ENCODE assay signal across 16 cellular contexts in the genomic region with DNA sequence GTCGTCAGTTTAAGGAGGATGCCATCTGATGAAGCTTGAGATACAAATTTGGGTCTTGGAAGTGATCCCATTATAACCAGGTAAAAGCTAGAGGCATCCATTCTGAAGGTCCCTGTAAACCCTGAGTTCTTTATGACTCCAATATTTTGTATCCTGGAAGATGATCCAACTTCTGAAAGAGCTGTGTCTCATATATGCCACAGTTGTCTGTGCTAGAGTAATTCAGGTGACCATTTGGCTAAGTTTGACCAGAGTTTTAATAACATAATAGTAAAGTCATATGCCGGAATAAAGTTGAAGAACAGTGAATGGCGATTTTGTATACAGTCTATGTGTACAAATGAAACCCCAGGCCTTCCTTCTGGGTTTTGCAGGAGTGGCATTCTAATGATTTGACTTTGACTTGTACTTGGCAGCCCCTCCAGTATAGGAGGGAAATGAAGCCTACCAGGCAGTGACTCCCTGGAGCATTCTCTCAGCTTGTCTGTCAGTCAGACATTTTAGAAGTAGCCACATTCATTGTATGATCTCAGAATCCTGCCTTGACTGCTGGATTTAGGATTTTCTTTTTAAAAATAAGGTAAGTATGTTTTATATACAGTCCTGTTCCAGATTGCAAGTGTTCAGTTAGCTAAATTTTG. TPM values are rescaled to one million over a fixed set of nuclear protein-coding genes. Genes with fewer than 3 reads are reported as not detected.
DNase-seq lines count a peak whose midpoint lies in the region; ATAC-seq and TF ChIP-seq lines count a peak whose summit lies in the region.
"Had no signal": no experiment of that assay in that cellular context is flagged by ENCODE, and none has a peak within 500 bp of the region (broad histone marks: within the 10 kb centered on the region; RNA-seq: fewer than 3 reads in every experiment).

No MANE protein-coding gene starts in this region.

- H3K4me1 ChIP-seq in Karpas-422 (ENCODE audit: low read length) (no peaks in the 10 kb centered on the region), gastroesophageal sphincter (peaks cover 0 to 34% (median 0%) of the 10 kb centered on the region in 3 donors), left ventricle myocardium inferior (peaks cover 36% of the 10 kb centered on the region), gastrocnemius medialis (peaks cover 44 to 45% of the 10 kb centered on the region in 2 donors)
- H3K4me1 ChIP-seq: A549 had no signal

- TF ChIP-seq EP300 in gastroesophageal sphincter (IDR thresholded peaks at IDR 0.05) = no peak

- H3K9me3 ChIP-seq in Karpas-422 (ENCODE audit: low read length) = no peaks in the 10 kb centered on the region
- H3K9me3 ChIP-seq in gastroesophageal sphincter = no peaks in the 10 kb centered on the region
- peaks cover 10% of the 10 kb centered on the region for H3K9me3 ChIP-seq in left ventricle myocardium inferior (replicated peaks)
- H3K9me3 ChIP-seq in gastrocnemius medialis = no peaks in the 10 kb centered on the region
- H3K9me3 ChIP-seq: A549 had no signal

- H3K4me2 ChIP-seq in Karpas-422 (ENCODE audit: low read depth, low read length, poor library complexity, severe bottlenecking) = no peak overlapping the region
- H3K4me2 ChIP-seq: A549 had no signal

- no peak overlapping the region for H3K9ac ChIP-seq in Karpas-422 (ENCODE audit: low read length)
- H3K9ac ChIP-seq: GM23248 had no signal

- TF ChIP-seq POLR2A in gastroesophageal sphincter (IDR thresholded peaks at IDR 0.05) (no peak), gastrocnemius medialis (IDR thresholded peaks at IDR 0.05) (no peak)

- in situ Hi-C loops in gastrocnemius medialis (cut with MboI; ENCODE audit: low sequenced_read_pairs in 4 of 4) = no loop called here

- intact Hi-C loops in left ventricle myocardium inferior (cut with micrococcal nuclease) (no loop called here), gastrocnemius medialis (cut with DNase I; ENCODE audit: low total_unique reads) (no loop called here)

- H3K27me3 ChIP-seq in Karpas-422 (ENCODE audit: low read length) (no peaks in the 10 kb centered on the region), gastroesophageal sphincter (no peaks in the 10 kb centered on the region), left ventricle myocardium inferior (ENCODE audit: low read depth) (no peaks in the 10 kb centered on the region), gastrocnemius medialis (no peaks in the 10 kb centered on the region)

- TF ChIP-seq CTCF in gastroesophageal sphincter (IDR thresholded peaks at IDR 0.05) = no peak
- TF ChIP-seq CTCF in left ventricle myocardium inferior (IDR thresholded peaks at IDR 0.05; ENCODE audit: borderline replicate concordance) = no peak
- no peak for TF ChIP-seq CTCF in gastrocnemius medialis (IDR thresholded peaks at IDR 0.05 in 4 of 5, conservative IDR thresholded peaks at IDR 0.05 in 1 of 5)

- H4K20me1 ChIP-seq in Karpas-422 (ENCODE audit: insufficient read depth, low read depth, low read length) = no peaks in the 10 kb centered on the region

- no peak for ATAC-seq in gastroesophageal sphincter
- peak; percentile 52 to 76 for ATAC-seq in gastrocnemius medialis
- ATAC-seq in GM18907 (IDR thresholded peaks at IDR 0.05; ENCODE audit: unreplicated experiment) = no peak
- ATAC-seq: A549; CD8-positive, alpha-beta T cell had no signal

- H3K4me3 ChIP-seq in Karpas-422 (ENCODE audit: low read length) (no peak overlapping the region), gastroesophageal sphincter (no peak overlapping the region), left ventricle myocardium inferior (no peak overlapping the region), gastrocnemius medialis (no peak overlapping the region)
- H3K4me3 ChIP-seq: A549, GM23248 had no signal

- H3K27ac ChIP-seq in Karpas-422 (ENCODE audit: low read length) = no peak overlapping the region
- H3K27ac ChIP-seq in gastroesophageal sphincter = peak overlapping the region in 3 of 4 donors; percentile 5 to 55 (median 11)
- peak overlapping the region; percentile 38 for H3K27ac ChIP-seq in left ventricle myocardium inferior (replicated peaks)
- H3K27ac ChIP-seq in gastrocnemius medialis = peak overlapping the region; percentile 62 to 81 (median 74)
- H3K27ac ChIP-seq: A549, GM23248 had no signal

- no peaks in the 10 kb centered on the region for H3K9me2 ChIP-seq in Karpas-422 (replicated peaks; ENCODE audit: insufficient read depth, low read length)

- peak; percentile 20 for DNase-seq in Karpas-422
- no peak for DNase-seq in left ventricle myocardium inferior
- no peak for DNase-seq in gastrocnemius medialis
- no peak for DNase-seq in NCI-H510A treated with DMSO at 0.1 percent for 48 hours (lab: John Stamatoyannopoulos, UW)
- DNase-seq in stimulated activated CD4-positive, alpha-beta T cell treated with anti-CD3 and anti-CD28 coated beads, Interleukin-2, amount 100 ng/mL, for 48 hours = no peak
- DNase-seq: CD8-positive, alpha-beta T cell; COR-L47; DND-41; GDM1; GM23248; H7; IMR-90 had no signal

- H3K36me3 ChIP-seq in Karpas-422 (ENCODE audit: insufficient read depth, low read length) (no peaks in the 10 kb centered on the region), gastroesophageal sphincter (no peaks in the 10 kb centered on the region), left ventricle myocardium inferior (no peaks in the 10 kb centered on the region), gastrocnemius medialis (no peaks in the 10 kb centered on the region)

- no peaks in the 10 kb centered on the region for H3K79me2 ChIP-seq in Karpas-422 (ENCODE audit: low read length)

- H2AFZ ChIP-seq in Karpas-422 (ENCODE audit: low read length) = no peak overlapping the region
- H2AFZ ChIP-seq: GM23248 had no signal

- 62 to 68% methylated on average over 3 of the region's 3 CpGs for WGBS in gastroesophageal sphincter (ENCODE audit: low coverage in 1 of 2), 2 donors

RNA-seq across cellular contexts. Expression of a gene that starts 39.6 kb away (rescaled TPM):
- total RNA-seq in Karpas-422 (2014; rRNA removed; shearing (Covaris generic); ENCODE audit: low replicate concordance) = not detected in 2 replicates
- 10 to 100 TPM; 11.3 to 29.3 (median 21.3) TPM for total RNA-seq in gastroesophageal sphincter
- 22.1 TPM for total RNA-seq in left ventricle myocardium inferior
- 10 to 100 TPM; 10.8 to 26.8 (median 17.1) TPM for total RNA-seq in gastrocnemius medialis
- total RNA-seq: CD8-positive, alpha-beta T cell; GM23248; HT-29; IMR-90 had no signal

Comparison
In these comparisons a context has a peak if more than half of its experiments do, and no peak if none do; other contexts are left out.
1. ATAC-seq: peak in gastrocnemius medialis (2 of 2); none in gastroesophageal sphincter (single experiment) and GM18907 (single experiment).
2. RNA of a gene that starts 39.6 kb away (total RNA-seq): 11.3 to 29.3 TPM in gastroesophageal sphincter, 22.1 TPM in left ventricle myocardium inferior (single experiment) and 10.8 to 26.8 TPM in gastrocnemius medialis; not detected in Karpas-422; every median in the first group is over 10 times any median in the second.